1 cellular context compared by ENCODE assay signal in the genomic region with DNA sequence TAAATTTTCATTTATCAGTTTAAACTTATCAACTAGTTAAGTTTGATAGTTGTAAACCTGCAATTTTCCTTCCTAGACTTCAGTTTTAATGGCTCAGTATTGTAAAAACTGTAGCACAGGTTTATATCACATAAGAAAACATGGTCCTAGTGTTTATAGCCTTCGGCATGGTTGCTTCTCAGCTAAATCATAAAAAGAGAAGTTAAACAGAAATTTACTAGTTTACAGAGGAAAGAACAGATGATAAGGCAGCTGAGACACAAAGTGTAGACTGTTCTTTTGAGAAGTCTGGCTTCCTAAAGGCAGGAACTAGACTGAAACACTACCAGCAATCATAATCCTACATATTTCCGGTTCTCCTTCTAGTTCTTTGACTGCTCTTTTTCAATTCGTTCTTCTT.
A peak's percentile ranks its signal among the peaks of the same experiment; 100 is the strongest.
TF ChIP-seq lines count a peak whose summit lies in the region.

No MANE protein-coding gene starts in this region.

TF ChIP-seq in K562, 482 proteins besides CTCF, POLR2A, EP300 and RAD21:
- TF ChIP-seq, protein P1, sequence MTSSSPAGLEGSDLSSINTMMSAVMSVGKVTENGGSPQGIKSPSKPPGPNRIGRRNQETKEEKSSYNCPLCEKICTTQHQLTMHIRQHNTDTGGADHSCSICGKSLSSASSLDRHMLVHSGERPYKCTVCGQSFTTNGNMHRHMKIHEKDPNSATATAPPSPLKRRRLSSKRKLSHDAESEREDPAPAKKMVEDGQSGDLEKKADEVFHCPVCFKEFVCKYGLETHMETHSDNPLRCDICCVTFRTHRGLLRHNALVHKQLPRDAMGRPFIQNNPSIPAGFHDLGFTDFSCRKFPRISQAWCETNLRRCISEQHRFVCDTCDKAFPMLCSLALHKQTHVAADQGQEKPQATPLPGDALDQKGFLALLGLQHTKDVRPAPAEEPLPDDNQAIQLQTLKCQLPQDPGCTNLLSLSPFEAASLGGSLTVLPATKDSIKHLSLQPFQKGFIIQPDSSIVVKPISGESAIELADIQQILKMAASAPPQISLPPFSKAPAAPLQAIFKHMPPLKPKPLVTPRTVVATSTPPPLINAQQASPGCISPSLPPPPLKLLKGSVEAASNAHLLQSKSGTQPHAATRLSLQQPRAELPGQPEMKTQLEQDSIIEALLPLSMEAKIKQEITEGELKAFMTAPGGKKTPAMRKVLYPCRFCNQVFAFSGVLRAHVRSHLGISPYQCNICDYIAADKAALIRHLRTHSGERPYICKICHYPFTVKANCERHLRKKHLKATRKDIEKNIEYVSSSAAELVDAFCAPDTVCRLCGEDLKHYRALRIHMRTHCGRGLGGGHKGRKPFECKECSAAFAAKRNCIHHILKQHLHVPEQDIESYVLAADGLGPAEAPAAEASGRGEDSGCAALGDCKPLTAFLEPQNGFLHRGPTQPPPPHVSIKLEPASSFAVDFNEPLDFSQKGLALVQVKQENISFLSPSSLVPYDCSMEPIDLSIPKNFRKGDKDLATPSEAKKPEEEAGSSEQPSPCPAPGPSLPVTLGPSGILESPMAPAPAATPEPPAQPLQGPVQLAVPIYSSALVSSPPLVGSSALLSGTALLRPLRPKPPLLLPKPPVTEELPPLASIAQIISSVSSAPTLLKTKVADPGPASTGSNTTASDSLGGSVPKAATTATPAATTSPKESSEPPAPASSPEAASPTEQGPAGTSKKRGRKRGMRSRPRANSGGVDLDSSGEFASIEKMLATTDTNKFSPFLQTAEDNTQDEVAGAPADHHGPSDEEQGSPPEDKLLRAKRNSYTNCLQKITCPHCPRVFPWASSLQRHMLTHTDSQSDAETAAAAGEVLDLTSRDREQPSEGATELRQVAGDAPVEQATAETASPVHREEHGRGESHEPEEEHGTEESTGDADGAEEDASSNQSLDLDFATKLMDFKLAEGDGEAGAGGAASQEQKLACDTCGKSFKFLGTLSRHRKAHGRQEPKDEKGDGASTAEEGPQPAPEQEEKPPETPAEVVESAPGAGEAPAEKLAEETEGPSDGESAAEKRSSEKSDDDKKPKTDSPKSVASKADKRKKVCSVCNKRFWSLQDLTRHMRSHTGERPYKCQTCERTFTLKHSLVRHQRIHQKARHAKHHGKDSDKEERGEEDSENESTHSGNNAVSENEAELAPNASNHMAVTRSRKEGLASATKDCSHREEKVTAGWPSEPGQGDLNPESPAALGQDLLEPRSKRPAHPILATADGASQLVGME (CRISPR knock-in tag; IDR thresholded peaks at IDR 0.05) = no peak
- TF ChIP-seq PHTF2 (CRISPR knock-in tag; IDR thresholded peaks at IDR 0.05) (no peak), L3MBTL2 (IDR thresholded peaks at IDR 0.05) (no peak), STAT5B (CRISPR knock-in tag; IDR thresholded peaks at IDR 0.05) (no peak), TAL1 (IDR thresholded peaks at IDR 0.05) (no peak)
- TF ChIP-seq, protein P2, sequence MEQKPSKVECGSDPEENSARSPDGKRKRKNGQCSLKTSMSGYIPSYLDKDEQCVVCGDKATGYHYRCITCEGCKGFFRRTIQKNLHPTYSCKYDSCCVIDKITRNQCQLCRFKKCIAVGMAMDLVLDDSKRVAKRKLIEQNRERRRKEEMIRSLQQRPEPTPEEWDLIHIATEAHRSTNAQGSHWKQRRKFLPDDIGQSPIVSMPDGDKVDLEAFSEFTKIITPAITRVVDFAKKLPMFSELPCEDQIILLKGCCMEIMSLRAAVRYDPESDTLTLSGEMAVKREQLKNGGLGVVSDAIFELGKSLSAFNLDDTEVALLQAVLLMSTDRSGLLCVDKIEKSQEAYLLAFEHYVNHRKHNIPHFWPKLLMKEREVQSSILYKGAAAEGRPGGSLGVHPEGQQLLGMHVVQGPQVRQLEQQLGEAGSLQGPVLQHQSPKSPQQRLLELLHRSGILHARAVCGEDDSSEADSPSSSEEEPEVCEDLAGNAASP (IDR thresholded peaks at IDR 0.05) = no peak
- TF ChIP-seq, protein P3, sequence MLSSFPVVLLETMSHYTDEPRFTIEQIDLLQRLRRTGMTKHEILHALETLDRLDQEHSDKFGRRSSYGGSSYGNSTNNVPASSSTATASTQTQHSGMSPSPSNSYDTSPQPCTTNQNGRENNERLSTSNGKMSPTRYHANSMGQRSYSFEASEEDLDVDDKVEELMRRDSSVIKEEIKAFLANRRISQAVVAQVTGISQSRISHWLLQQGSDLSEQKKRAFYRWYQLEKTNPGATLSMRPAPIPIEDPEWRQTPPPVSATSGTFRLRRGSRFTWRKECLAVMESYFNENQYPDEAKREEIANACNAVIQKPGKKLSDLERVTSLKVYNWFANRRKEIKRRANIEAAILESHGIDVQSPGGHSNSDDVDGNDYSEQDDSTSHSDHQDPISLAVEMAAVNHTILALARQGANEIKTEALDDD (IDR thresholded peaks at IDR 0.05) = 0 out of 2 replicates have a peak, but pooled peaks have one; percentile 25
